Comparison of ENCODE assay signal across 12 cellular contexts in the genomic region with DNA sequence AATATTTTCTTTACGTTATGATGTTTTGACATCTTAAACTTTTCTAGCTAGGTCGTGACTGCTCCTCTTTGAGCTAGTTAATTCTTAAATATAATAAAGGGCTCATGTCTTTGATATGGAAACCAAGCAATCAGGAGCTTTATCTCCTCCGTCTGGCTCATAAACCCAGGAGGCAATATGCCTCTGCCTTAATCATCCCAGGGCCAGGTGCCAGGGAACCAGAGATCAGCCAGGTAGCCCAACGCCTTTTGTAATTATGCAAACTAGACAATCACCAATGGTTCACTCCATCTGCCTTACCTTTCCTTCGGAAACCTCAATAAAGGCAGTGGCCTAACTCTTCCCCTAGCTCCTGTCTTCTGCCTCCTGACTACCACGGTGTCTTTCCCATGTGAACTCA.
"Had no signal": no experiment of that assay in that cellular context is flagged by ENCODE, and none has a peak within 500 bp of the region (broad histone marks: within the 10 kb centered on the region; RNA-seq: fewer than 3 reads in every experiment).

No MANE protein-coding gene starts in this region.

- DNase-seq: activated CD4-positive, alpha-beta memory T cell treated with anti-CD3 and anti-CD28 coated beads for 36 hours; activated effector memory CD4-positive, alpha-beta T cell treated with anti-CD3 and anti-CD28 coated beads, Interleukin-2, amount 50 U/mL, for 16 hours; activated T-cell treated with anti-CD3 and anti-CD28 coated beads, Interleukin-2, amount 50 U/mL, for 4 hours; amniotic stem cell; brain microvascular endothelial cell; stimulated activated CD4-positive, alpha-beta T cell treated with anti-CD3 and anti-CD28 coated beads, Interleukin-4, amount 100 ng/mL, for 24 hours; stimulated activated naive CD8-positive, alpha-beta T cell treated with anti-CD3 and anti-CD28 coated beads, Interleukin-15, amount 100 ng/mL, for 72 hours; testis had no signal

- H3K9me3 ChIP-seq: testis had no signal

- H3K4me3 ChIP-seq: dorsolateral prefrontal cortex, hepatocyte, testis had no signal

- H3K36me3 ChIP-seq: brain microvascular endothelial cell had no signal

- H3K27ac ChIP-seq: brain microvascular endothelial cell, dorsolateral prefrontal cortex, hepatocyte, parathyroid adenoma, testis had no signal

- H3K79me2 ChIP-seq: hepatocyte, parathyroid adenoma had no signal

- H3K27me3 ChIP-seq: brain microvascular endothelial cell, dorsolateral prefrontal cortex, hepatocyte, testis had no signal

- H3K4me1 ChIP-seq: parathyroid adenoma, testis had no signal

- H3K4me2 ChIP-seq: hepatocyte had no signal

- H2AFZ ChIP-seq: hepatocyte, parathyroid adenoma had no signal

- ATAC-seq: activated naive CD4-positive, alpha-beta T cell treated with anti-CD3 and anti-CD28 coated beads, Interleukin-2, amount 50 U/mL, for 72 hours; activated T-cell treated with anti-CD3 and anti-CD28 coated beads, Interleukin-2, amount 50 U/mL, for 4 hours; stimulated activated naive CD8-positive, alpha-beta T cell treated with anti-CD3 and anti-CD28 coated beads, Interleukin-15, amount 100 ng/mL, for 72 hours had no signal

- H3K9ac ChIP-seq: parathyroid adenoma had no signal
